Comparison of ENCODE assay signal across 23 cellular contexts in the genomic region with DNA sequence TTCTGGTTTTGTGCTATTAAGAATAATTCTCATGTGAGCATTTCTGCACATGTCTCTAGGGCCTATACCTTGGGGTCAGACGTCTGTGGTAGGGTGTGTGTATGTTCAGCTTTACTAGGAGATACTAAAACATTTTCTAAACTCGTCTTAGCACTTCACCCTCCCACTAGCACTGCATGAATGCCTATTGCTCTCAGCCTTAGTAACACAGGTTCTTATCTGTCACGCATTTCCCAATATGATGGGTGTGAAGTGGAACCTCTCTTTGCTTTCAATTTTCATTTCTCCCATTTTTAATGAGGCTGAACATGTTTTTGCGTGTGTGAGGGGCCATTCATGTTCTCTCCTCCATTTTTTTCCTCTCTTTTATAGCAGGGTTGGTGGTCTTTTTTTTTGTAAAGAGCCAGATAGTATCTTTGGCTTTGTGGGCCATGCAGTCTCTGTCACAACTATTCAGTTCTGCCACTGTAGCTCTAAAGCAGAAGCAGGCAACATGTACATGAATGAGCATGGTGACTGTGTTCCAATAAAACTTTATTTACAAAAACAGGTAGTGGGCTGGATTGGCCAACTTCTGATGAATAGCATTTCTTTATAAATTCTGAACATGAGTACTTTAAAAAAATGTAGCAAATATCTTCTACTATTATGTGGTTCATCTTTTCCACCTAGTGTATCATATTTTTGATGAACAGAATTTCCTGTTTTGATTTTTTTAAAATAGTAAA.
"Had no signal": no experiment of that assay in that cellular context is flagged by ENCODE, and none has a peak within 500 bp of the region (broad histone marks: within the 10 kb centered on the region; RNA-seq: fewer than 3 reads in every experiment).

No MANE protein-coding gene starts in this region.

- H3K27me3 Mint-ChIP-seq: activated B cell treated with CpG ODN at 0.5 μM for 24 hours; activated CD4-positive, alpha-beta T cell treated with anti-CD3 and anti-CD28 coated beads for 36 hours; activated naive CD8-positive, alpha-beta T cell treated with anti-CD3 and anti-CD28 coated beads for 36 hours; T-cell had no signal

- FAIRE-seq: TTC549 had no signal

- H3K9me3 Mint-ChIP-seq: activated B cell treated with CpG ODN at 0.5 μM for 24 hours; activated naive CD8-positive, alpha-beta T cell treated with anti-CD3 and anti-CD28 coated beads for 36 hours; T-cell had no signal

- H3K27ac ChIP-seq: SK-N-MC had no signal

- DNase-seq: activated B cell treated with CpG ODN at 0.5 μM for 24 hours; activated CD4-positive, alpha-beta T cell treated with anti-CD3 and anti-CD28 coated beads for 36 hours; activated naive CD8-positive, alpha-beta T cell treated with anti-CD3 and anti-CD28 coated beads for 36 hours; activated T-cell treated with anti-CD3 and anti-CD28 coated beads for 4 hours; Karpas-422; MM.1S; NCI-H1105; NCI-H1436; NCI-H1694 treated with DMSO at 0.1 percent for 48 hours; NCI-H2029 treated with DMSO at 0.1 percent for 48 hours; NCI-H345; NCI-H510A; NCI-H526 treated with DMSO at 0.1 percent for 48 hours; NK-92 treated with Interleukin-12 subunit alpha and Interleukin-12 subunit beta, amount 100 ng/mL, for 24 hours; OCI-M1; RPMI8226; T-cell; T-helper 2 cell; T1000 had no signal

- ATAC-seq: activated CD4-positive, alpha-beta T cell treated with anti-CD3 and anti-CD28 coated beads for 36 hours; Panc1; Right ventricle myocardium inferior; T-cell had no signal

- H3K4me3 Mint-ChIP-seq: activated B cell treated with CpG ODN at 0.5 μM for 24 hours; activated CD4-positive, alpha-beta T cell treated with anti-CD3 and anti-CD28 coated beads for 36 hours; activated naive CD8-positive, alpha-beta T cell treated with anti-CD3 and anti-CD28 coated beads for 36 hours; T-cell had no signal

- H3K27ac Mint-ChIP-seq: activated B cell treated with CpG ODN at 0.5 μM for 24 hours; activated CD4-positive, alpha-beta T cell treated with anti-CD3 and anti-CD28 coated beads for 36 hours; activated naive CD8-positive, alpha-beta T cell treated with anti-CD3 and anti-CD28 coated beads for 36 hours; T-cell had no signal

- H3K4me1 Mint-ChIP-seq: activated B cell treated with CpG ODN at 0.5 μM for 24 hours; activated CD4-positive, alpha-beta T cell treated with anti-CD3 and anti-CD28 coated beads for 36 hours; T-cell had no signal

- H3K4me3 ChIP-seq: SK-N-MC had no signal
